Comparison of ENCODE assay signal across 1 cellular context in genomic region chr10:51617576-51618298, GRCh38.
TF ChIP-seq lines count a peak whose summit lies in the region.

No MANE protein-coding gene starts in this region.

TF ChIP-seq in GM12878, 131 proteins besides CTCF, POLR2A, EP300 and RAD21 (continued from another document):
- TF ChIP-seq ZNF687 (IDR thresholded peaks at IDR 0.05) (no peak), MEF2A (IDR thresholded peaks at IDR 0.05; ENCODE audit: insufficient read depth, low read depth, low read length) (0 out of 2 replicates have a peak, but pooled peaks have one; percentile 62), BCL3 (IDR thresholded peaks at IDR 0.05; ENCODE audit: borderline replicate concordance, insufficient read depth, low read depth, low read length, poor library complexity, severe bottlenecking) (no peak), RAD51 (IDR thresholded peaks at IDR 0.05) (no peak), NFXL1 (IDR thresholded peaks at IDR 0.05; ENCODE audit: borderline replicate concordance) (no peak), PKNOX1 (IDR thresholded peaks at IDR 0.05) (no peak), JUNB (IDR thresholded peaks at IDR 0.05) (peak; percentile 78), ZBTB4 (CRISPR knock-in tag; IDR thresholded peaks at IDR 0.05) (no peak), ZNF592 (IDR thresholded peaks at IDR 0.05) (no peak), KLF5 (IDR thresholded peaks at IDR 0.05; ENCODE audit: partially characterized antibody) (no peak), REST (IDR thresholded peaks at IDR 0.05; ENCODE audit: low read depth, low read length) (no peak), YY1 (IDR thresholded peaks at IDR 0.05; ENCODE audit: low read depth, low read length) (no peak), ZNF384 (IDR thresholded peaks at IDR 0.05; ENCODE audit: borderline replicate concordance, low read depth, low read length) (no peak), MEF2B (IDR thresholded peaks at IDR 0.05; ENCODE audit: partially characterized antibody, poor library complexity, severe bottlenecking) (no peak), ZBTB11 (CRISPR knock-in tag; IDR thresholded peaks at IDR 0.05) (no peak), PRDM15 (CRISPR knock-in tag; IDR thresholded peaks at IDR 0.05) (no peak), SRF (IDR thresholded peaks at IDR 0.05; ENCODE audit: low read depth in 2 of 2, low read length in 2 of 2) (no peak), CREM (IDR thresholded peaks at IDR 0.05; ENCODE audit: low read depth) (peak; percentile 29; the same call in 1 of the 2 replicates), TAF1 (IDR thresholded peaks at IDR 0.05; ENCODE audit: borderline replicate concordance, low read depth, low read length) (no peak)
